ENCODE assay signal across 10 cellular contexts in genomic region chr1:168348146-168348709, GRCh38.
DNase-seq lines count a peak whose midpoint lies in the region; ATAC-seq, FAIRE-seq and TF ChIP-seq lines count a peak whose summit lies in the region.
"Had no signal": no experiment of that assay in that cellular context is flagged by ENCODE, and none has a peak within 500 bp of the region (broad histone marks: within the 10 kb centered on the region; RNA-seq: fewer than 3 reads in every experiment).

No MANE protein-coding gene starts in this region.

- TF ChIP-seq POLR2A in H54 (IDR thresholded peaks at IDR 0.05; ENCODE audit: low read depth, low read length): no peak

- no peaks in the 10 kb centered on the region for H3K27me3 ChIP-seq in AG04450 (ENCODE audit: control insufficient read depth, insufficient read depth, low read length)
- H3K27me3 ChIP-seq in HL-60 (ENCODE audit: insufficient read depth, poor library complexity, severe bottlenecking): no peaks in the 10 kb centered on the region
- H3K27me3 ChIP-seq in lower lobe of right lung (ENCODE audit: low read depth): no peaks in the 10 kb centered on the region

- ATAC-seq in activated T-helper 17 cell treated with anti-CD3 and anti-CD28 coated beads, Interleukin-2, amount 50 U/mL, for 72 hours (replicated peaks): peak; percentile 43
- no peak for ATAC-seq in lower lobe of right lung
- no peak for ATAC-seq in GM21576 (IDR thresholded peaks at IDR 0.05; ENCODE audit: unreplicated experiment)

- no peaks in the 10 kb centered on the region for H3K36me3 ChIP-seq in lower lobe of right lung

- DNase-seq in AG04450 (ENCODE audit: low read depth, low spot score): no peak
- peak in 1 of 2 experiments; percentile 11 for DNase-seq in HL-60 (ENCODE audit: low read depth in 1 of 2, low spot score in 1 of 2)
- no peak for DNase-seq in lower lobe of right lung
- DNase-seq in H54 (ENCODE audit: insufficient read length, low spot score): no peak
- DNase-seq in SHP77 treated with DMSO at 0.1 percent for 48 hours (lab: John Stamatoyannopoulos, UW): no peak
- no peak for DNase-seq in NCI-H345 treated with DMSO at 0.1 percent for 48 hours (lab: John Stamatoyannopoulos, UW; ENCODE audit: unreplicated experiment)
- DNase-seq: activated gamma-delta T cell treated with Interleukin-2 at 50 U/mL for 16 hours had no signal

- H3K27ac Mint-ChIP-seq in activated T-helper 17 cell treated with anti-CD3 and anti-CD28 coated beads, Interleukin-2, amount 50 U/mL, for 72 hours: peak overlapping the region; percentile 96

- CTCF ChIA-PET in AG04450 (lab: Charles Lee): interaction anchor here (0.7 to 1.4 kb wide), 2 partner anchors 91 to 94 kb away, joined by 3 to 4 read pairs; no protein-coding TSS in a partner anchor

- peaks cover 22% of the 10 kb centered on the region for H3K4me1 Mint-ChIP-seq in activated T-helper 17 cell treated with anti-CD3 and anti-CD28 coated beads, Interleukin-2, amount 50 U/mL, for 72 hours
- H3K4me1 Mint-ChIP-seq: neural crest cell had no signal

- TF ChIP-seq CTCF in AG04450 (IDR thresholded peaks at IDR 0.05; ENCODE audit: low read depth, low read length): no peak
- TF ChIP-seq CTCF in HL-60 (IDR thresholded peaks at IDR 0.05; ENCODE audit: insufficient read depth, low read length): no peak
- TF ChIP-seq CTCF in lower lobe of right lung (IDR thresholded peaks at IDR 0.05): no peak

- no peaks in the 10 kb centered on the region for H3K9me3 ChIP-seq in AG04450 (ENCODE audit: control insufficient read depth, insufficient read depth, low read length)
- no peaks in the 10 kb centered on the region for H3K9me3 ChIP-seq in lower lobe of right lung

- no peaks in the 10 kb centered on the region for H3K27me3 Mint-ChIP-seq in activated T-helper 17 cell treated with anti-CD3 and anti-CD28 coated beads, Interleukin-2, amount 50 U/mL, for 72 hours

- peaks cover 1% of the 10 kb centered on the region for H3K4me1 ChIP-seq in lower lobe of right lung

- H3K27ac ChIP-seq in AG04450 (ENCODE audit: low read depth, low read length): no peak overlapping the region
- H3K27ac ChIP-seq in HL-60 (replicated peaks): peak overlapping the region; percentile 57
- peak overlapping the region; percentile 50 for H3K27ac ChIP-seq in lower lobe of right lung

- no peaks in the 10 kb centered on the region for H3K9me3 Mint-ChIP-seq in activated T-helper 17 cell treated with anti-CD3 and anti-CD28 coated beads, Interleukin-2, amount 50 U/mL, for 72 hours

- no peak for FAIRE-seq in H54 (lab: Jason Lieb, UNC)

- intact Hi-C loops in lower lobe of right lung (cut with DNase I): no loop called here

- peak overlapping the region; percentile 34; the same call in 1 of the 2 replicates for H3K4me3 ChIP-seq in AG04450 (ENCODE audit: low read depth, low read length)
- H3K4me3 ChIP-seq in HL-60 (replicated peaks; ENCODE audit: insufficient read depth, low read length): peak overlapping the region; percentile 26
- H3K4me3 ChIP-seq in lower lobe of right lung: peak overlapping the region; percentile 43

- peak overlapping the region; percentile 90 for H3K4me3 Mint-ChIP-seq in activated T-helper 17 cell treated with anti-CD3 and anti-CD28 coated beads, Interleukin-2, amount 50 U/mL, for 72 hours
- H3K4me3 Mint-ChIP-seq: neural crest cell had no signal

- POLR2A ChIA-PET in AG04450 (lab: Yijun Ruan, JAX): no interaction called here

- peaks cover 6% of the 10 kb centered on the region for H3K36me3 Mint-ChIP-seq in activated T-helper 17 cell treated with anti-CD3 and anti-CD28 coated beads, Interleukin-2, amount 50 U/mL, for 72 hours (ENCODE audit: low read depth)
